ENCODE assay signal across 24 cellular contexts in the genomic region with DNA sequence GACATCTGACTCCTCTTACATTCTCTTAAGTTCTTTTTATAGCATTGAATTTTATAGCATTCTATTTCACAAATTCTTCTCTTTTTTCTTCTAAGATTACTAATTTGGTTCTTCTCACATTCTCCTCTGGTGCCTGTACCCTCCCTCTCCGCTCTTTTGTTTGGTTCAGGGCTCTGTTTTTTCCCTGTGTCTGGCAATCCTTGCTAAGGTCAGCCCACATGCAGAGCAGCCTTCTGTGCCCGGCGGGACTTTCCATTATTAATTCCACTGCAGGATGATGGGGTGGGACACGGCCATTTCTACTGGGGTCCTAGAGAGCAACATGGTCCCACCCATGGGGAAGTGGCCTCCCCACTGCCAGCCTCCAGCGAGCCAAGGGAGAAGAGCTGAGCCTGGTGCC.
"Had no signal": no experiment of that assay in that cellular context is flagged by ENCODE, and none has a peak within 500 bp of the region (broad histone marks: within the 10 kb centered on the region; RNA-seq: fewer than 3 reads in every experiment).

No MANE protein-coding gene starts in this region.

- H3K27me3 ChIP-seq: colonic mucosa, foreskin keratinocyte, heart right ventricle, right lobe of liver, stomach, thyroid gland had no signal

- ATAC-seq: foreskin keratinocyte, gastroesophageal sphincter, heart right ventricle, left colon, lower lobe of right lung, natural killer cell, right lobe of liver had no signal

- H3K36me3 ChIP-seq: colonic mucosa, esophagus muscularis mucosa, gastroesophageal sphincter, heart right ventricle, left ventricle myocardium inferior, lower lobe of right lung, right lobe of liver, stomach, thyroid gland had no signal

- H3K9ac ChIP-seq: parathyroid adenoma had no signal

- H3K9me3 Mint-ChIP-seq: natural killer cell had no signal

- H2AFZ ChIP-seq: parathyroid adenoma had no signal

- H3K9me3 ChIP-seq: colonic mucosa, esophagus muscularis mucosa, gastroesophageal sphincter, lower lobe of right lung, right lobe of liver, thyroid gland had no signal

- H3K4me3 ChIP-seq: colonic mucosa, esophagus muscularis mucosa, gastroesophageal sphincter, heart right ventricle, left ventricle myocardium inferior, lower lobe of right lung, right lobe of liver, stomach, thyroid gland had no signal

- H3K36me3 Mint-ChIP-seq: natural killer cell had no signal

- H3K79me2 ChIP-seq: parathyroid adenoma had no signal

- H3K4me1 ChIP-seq: colonic mucosa, foreskin keratinocyte, lower lobe of right lung, parathyroid adenoma had no signal

- H3K27ac ChIP-seq: colonic mucosa, epithelial cell of prostate, esophagus muscularis mucosa, foreskin keratinocyte, gastroesophageal sphincter, heart right ventricle, left ventricle myocardium inferior, lower lobe of right lung, parathyroid adenoma, right lobe of liver, stomach had no signal

- H3K4me3 Mint-ChIP-seq: dendritic cell treated with granulocyte-macrophage colony-stimulating factor and Interleukin-4, amounts not matched to agents 40 ng/mL and 50 ng/mL, for 4 days; endodermal cell; natural killer cell had no signal

- H3K27ac Mint-ChIP-seq: dendritic cell treated with granulocyte-macrophage colony-stimulating factor and Interleukin-4, amounts not matched to agents 40 ng/mL and 50 ng/mL, for 4 days; endodermal cell; natural killer cell; progenitor cell of endocrine pancreas had no signal

- DNase-seq: colonic mucosa; effector CD8-positive, alpha-beta T cell; endodermal cell; foreskin keratinocyte; heart right ventricle; hippocampal formation; kidney glomerular epithelial cell; left colon; left ventricle myocardium inferior; lower lobe of right lung; natural killer cell; right lobe of liver; small intestine; stimulated activated CD4-positive, alpha-beta T cell treated with anti-CD3 and anti-CD28 coated beads, Interleukin-15, amount 100 ng/mL, for 24 hours; stimulated activated CD4-positive, alpha-beta T cell treated with anti-CD3 and anti-CD28 coated beads, Interleukin-2, amount 100 ng/mL, for 48 hours; stimulated activated naive CD4-positive, alpha-beta T cell treated with Interleukin-2 at 50 U/mL for 16 hours; stomach; thyroid gland had no signal
